Comparison of ENCODE assay signal across 19 cellular contexts in genomic region chr10:124993728-124994451, GRCh38. TPM values are rescaled to one million over a fixed set of nuclear protein-coding genes. Genes with fewer than 3 reads are reported as not detected.
DNase-seq lines count a peak whose midpoint lies in the region; ATAC-seq, FAIRE-seq and TF ChIP-seq lines count a peak whose summit lies in the region.
"Had no signal": no experiment of that assay in that cellular context is flagged by ENCODE, and none has a peak within 500 bp of the region (broad histone marks: within the 10 kb centered on the region; RNA-seq: fewer than 3 reads in every experiment).

No MANE protein-coding gene starts in this region.

- no peaks in the 10 kb centered on the region for H3K9me3 Mint-ChIP-seq in activated CD8-positive, alpha-beta T cell treated with anti-CD3 and anti-CD28 coated beads, Interleukin-2, amount 10 ng/mL, durations not matched to agents 7 days and 5 days (ENCODE audit: insufficient read depth)
- H3K9me3 Mint-ChIP-seq in activated CD8-positive, alpha-beta T cell treated with anti-CD3 and anti-CD28 coated beads for 36 hours, result no peaks in the 10 kb centered on the region
- no peaks in the 10 kb centered on the region for H3K9me3 Mint-ChIP-seq in immature natural killer cell
- H3K9me3 Mint-ChIP-seq in stimulated activated naive B cell treated with anti-CD40 and anti-IgM and Interleukin-4, amounts not matched to agents 10 μg/mL and 1 μg/mL and 100 μg/mL, for 72 hours, result no peaks in the 10 kb centered on the region
- H3K9me3 Mint-ChIP-seq: activated CD4-positive, alpha-beta T cell treated with anti-CD3 and anti-CD28 coated beads, Interleukin-2, amount 10 ng/mL, durations not matched to agents 7 days and 5 days; activated T-helper 17 cell treated with anti-CD3 and anti-CD28 coated beads, Interleukin-2, amount 50 U/mL, for 72 hours; central memory CD8-positive, alpha-beta T cell had no signal

- ATAC-seq in activated CD8-positive, alpha-beta T cell treated with anti-CD3 and anti-CD28 coated beads, Interleukin-2, amount 10 ng/mL, durations not matched to agents 7 days and 5 days, result no peak
- no peak for ATAC-seq in activated CD8-positive, alpha-beta T cell treated with anti-CD3 and anti-CD28 coated beads for 36 hours
- ATAC-seq in stimulated activated naive B cell treated with anti-CD40 and anti-IgM and Interleukin-4, amounts not matched to agents 10 μg/mL and 1 μg/mL and 100 μg/mL, for 72 hours (replicated peaks), result no peak
- ATAC-seq: activated T-helper 17 cell treated with anti-CD3 and anti-CD28 coated beads, Interleukin-2, amount 50 U/mL, for 72 hours had no signal

- H3K36me3 Mint-ChIP-seq in activated CD8-positive, alpha-beta T cell treated with anti-CD3 and anti-CD28 coated beads, Interleukin-2, amount 10 ng/mL, durations not matched to agents 7 days and 5 days (ENCODE audit: low read depth), result peaks cover under 1% of the 10 kb centered on the region
- H3K36me3 Mint-ChIP-seq in activated CD8-positive, alpha-beta T cell treated with anti-CD3 and anti-CD28 coated beads for 36 hours (ENCODE audit: low read depth), result peaks cover 2% of the 10 kb centered on the region
- peaks cover 4 to 38% (median 13%) of the 10 kb centered on the region in 3 donors for H3K36me3 Mint-ChIP-seq in immature natural killer cell
- H3K36me3 Mint-ChIP-seq in stimulated activated naive B cell treated with anti-CD40 and anti-IgM and Interleukin-4, amounts not matched to agents 10 μg/mL and 1 μg/mL and 100 μg/mL, for 72 hours, result peaks cover 5 to 15% of the 10 kb centered on the region in 2 donors

- no peak for DNase-seq in activated CD8-positive, alpha-beta T cell treated with anti-CD3 and anti-CD28 coated beads, Interleukin-2, amount 10 ng/mL, durations not matched to agents 7 days and 5 days
- no peak for DNase-seq in activated CD8-positive, alpha-beta T cell treated with anti-CD3 and anti-CD28 coated beads for 36 hours
- peak; percentile 40 for DNase-seq in activated CD8-positive, alpha-beta memory T cell treated with anti-CD3 and anti-CD28 coated beads, Interleukin-2, amount 50 U/mL, for 48 hours
- DNase-seq in immature natural killer cell (no peak), spleen (peak; percentile 69), urothelium cell line (ENCODE audit: low spot score) (no peak), NCI-H226 (no peak)
- no peak for DNase-seq in stimulated activated naive B cell treated with anti-CD40 and anti-IgM and Interleukin-4, amounts not matched to agents 10 μg/mL and 1 μg/mL and 100 μg/mL, for 72 hours
- DNase-seq: 8988T; activated CD4-positive, alpha-beta T cell treated with anti-CD3 and anti-CD28 coated beads, Interleukin-2, amount 10 ng/mL, durations not matched to agents 7 days and 5 days; BE2C; GDM1; GM23248; Kasumi-1; NCI-H1105 treated with DMSO at 0.1 percent for 48 hours; trophoblast cell had no signal

- H3K4me3 Mint-ChIP-seq in activated CD8-positive, alpha-beta T cell treated with anti-CD3 and anti-CD28 coated beads, Interleukin-2, amount 10 ng/mL, durations not matched to agents 7 days and 5 days, result no peak overlapping the region
- H3K4me3 Mint-ChIP-seq in activated CD8-positive, alpha-beta T cell treated with anti-CD3 and anti-CD28 coated beads for 36 hours, result no peak overlapping the region
- H3K4me3 Mint-ChIP-seq in immature natural killer cell, result no peak overlapping the region
- H3K4me3 Mint-ChIP-seq in stimulated activated naive B cell treated with anti-CD40 and anti-IgM and Interleukin-4, amounts not matched to agents 10 μg/mL and 1 μg/mL and 100 μg/mL, for 72 hours, result no peak overlapping the region
- H3K4me3 Mint-ChIP-seq: activated CD4-positive, alpha-beta T cell treated with anti-CD3 and anti-CD28 coated beads, Interleukin-2, amount 10 ng/mL, durations not matched to agents 7 days and 5 days; activated T-helper 17 cell treated with anti-CD3 and anti-CD28 coated beads, Interleukin-2, amount 50 U/mL, for 72 hours; central memory CD8-positive, alpha-beta T cell had no signal

- H3K27me3 ChIP-seq in spleen (replicated peaks in 1 of 7), result no peaks in the 10 kb centered on the region
- H3K27me3 ChIP-seq: BE2C had no signal

- CTCF ChIA-PET in activated CD8-positive, alpha-beta T cell treated with anti-CD3 and anti-CD28 coated beads, Interleukin-2, amount 10 ng/mL, durations not matched to agents 7 days and 5 days (lab: Charles Lee), result interaction anchor here (1.5 to 2.2 kb wide), 3 partner anchors 12 to 22 kb away, joined by 3 to 14 read pairs (median 6); no protein-coding TSS in a partner anchor
- CTCF ChIA-PET in activated CD8-positive, alpha-beta T cell treated with anti-CD3 and anti-CD28 coated beads for 36 hours (lab: Charles Lee), result interaction anchor here (0.6 to 2.4 kb wide), 3 partner anchors 11 to 432 kb away, joined by 3 to 16 read pairs (median 4); no protein-coding TSS in a partner anchor

- no peak for FAIRE-seq in urothelium cell line (lab: Jason Lieb, UNC)
- FAIRE-seq: endometrium had no signal

- peak overlapping the region; percentile 15 for H3K27ac Mint-ChIP-seq in activated CD8-positive, alpha-beta T cell treated with anti-CD3 and anti-CD28 coated beads, Interleukin-2, amount 10 ng/mL, durations not matched to agents 7 days and 5 days
- no peak overlapping the region for H3K27ac Mint-ChIP-seq in activated CD8-positive, alpha-beta T cell treated with anti-CD3 and anti-CD28 coated beads for 36 hours
- H3K27ac Mint-ChIP-seq in immature natural killer cell, result peak overlapping the region in 5 of 6 donors; percentile 11 to 76 (median 46)
- no peak overlapping the region for H3K27ac Mint-ChIP-seq in stimulated activated naive B cell treated with anti-CD40 and anti-IgM and Interleukin-4, amounts not matched to agents 10 μg/mL and 1 μg/mL and 100 μg/mL, for 72 hours
- H3K27ac Mint-ChIP-seq: activated CD4-positive, alpha-beta T cell treated with anti-CD3 and anti-CD28 coated beads, Interleukin-2, amount 10 ng/mL, durations not matched to agents 7 days and 5 days; activated T-helper 17 cell treated with anti-CD3 and anti-CD28 coated beads, Interleukin-2, amount 50 U/mL, for 72 hours had no signal

- peaks cover 0 to 100% (median 50%) of the 10 kb centered on the region in 6 donors for H3K36me3 ChIP-seq in spleen

- H3K9me3 ChIP-seq in spleen, result no peaks in the 10 kb centered on the region
- H3K9me3 ChIP-seq: BE2C had no signal

- intact Hi-C loops in activated CD8-positive, alpha-beta T cell treated with anti-CD3 and anti-CD28 coated beads for 36 hours (cut with micrococcal nuclease), result no loop called here
- intact Hi-C loops in spleen (cut with DNase I; ENCODE audit: low total_unique reads), result no loop called here

- peaks cover 0 to 20% (median 7%) of the 10 kb centered on the region in 6 donors for H3K4me1 ChIP-seq in spleen
- H3K4me1 ChIP-seq: BE2C had no signal

- no peaks in the 10 kb centered on the region for H3K4me1 Mint-ChIP-seq in activated CD8-positive, alpha-beta T cell treated with anti-CD3 and anti-CD28 coated beads, Interleukin-2, amount 10 ng/mL, durations not matched to agents 7 days and 5 days (ENCODE audit: low read depth)
- peaks cover under 1% of the 10 kb centered on the region for H3K4me1 Mint-ChIP-seq in activated CD8-positive, alpha-beta T cell treated with anti-CD3 and anti-CD28 coated beads for 36 hours (ENCODE audit: low read depth)
- H3K4me1 Mint-ChIP-seq in immature natural killer cell, result no peaks in the 10 kb centered on the region
- H3K4me1 Mint-ChIP-seq in stimulated activated naive B cell treated with anti-CD40 and anti-IgM and Interleukin-4, amounts not matched to agents 10 μg/mL and 1 μg/mL and 100 μg/mL, for 72 hours, result peaks cover 5 to 8% of the 10 kb centered on the region in 2 donors
- H3K4me1 Mint-ChIP-seq: activated CD4-positive, alpha-beta T cell treated with anti-CD3 and anti-CD28 coated beads, Interleukin-2, amount 10 ng/mL, durations not matched to agents 7 days and 5 days; activated T-helper 17 cell treated with anti-CD3 and anti-CD28 coated beads, Interleukin-2, amount 50 U/mL, for 72 hours had no signal

- no peak overlapping the region for H3K4me3 ChIP-seq in spleen
- H3K4me3 ChIP-seq: GM23248 had no signal

- POLR2A ChIA-PET in activated CD8-positive, alpha-beta T cell treated with anti-CD3 and anti-CD28 coated beads, Interleukin-2, amount 10 ng/mL, durations not matched to agents 7 days and 5 days (lab: Charles Lee), result no interaction called here
- POLR2A ChIA-PET in activated CD8-positive, alpha-beta T cell treated with anti-CD3 and anti-CD28 coated beads for 36 hours (lab: Charles Lee), result no interaction called here

- H3K27ac ChIP-seq in spleen, result no peak overlapping the region
- H3K27ac ChIP-seq: GM23248 had no signal

- TF ChIP-seq POLR2A in spleen (IDR thresholded peaks at IDR 0.05), result no peak

- no peaks in the 10 kb centered on the region for H3K27me3 Mint-ChIP-seq in activated CD8-positive, alpha-beta T cell treated with anti-CD3 and anti-CD28 coated beads, Interleukin-2, amount 10 ng/mL, durations not matched to agents 7 days and 5 days (ENCODE audit: low read depth)
- no peaks in the 10 kb centered on the region for H3K27me3 Mint-ChIP-seq in activated CD8-positive, alpha-beta T cell treated with anti-CD3 and anti-CD28 coated beads for 36 hours
- H3K27me3 Mint-ChIP-seq in immature natural killer cell (ENCODE audit: low read depth in 3 of 3), result peaks cover 5 to 35% (median 5%) of the 10 kb centered on the region in 3 donors
- no peaks in the 10 kb centered on the region for H3K27me3 Mint-ChIP-seq in stimulated activated naive B cell treated with anti-CD40 and anti-IgM and Interleukin-4, amounts not matched to agents 10 μg/mL and 1 μg/mL and 100 μg/mL, for 72 hours
- H3K27me3 Mint-ChIP-seq: activated CD4-positive, alpha-beta T cell treated with anti-CD3 and anti-CD28 coated beads, Interleukin-2, amount 10 ng/mL, durations not matched to agents 7 days and 5 days; activated T-helper 17 cell treated with anti-CD3 and anti-CD28 coated beads, Interleukin-2, amount 50 U/mL, for 72 hours; central memory CD8-positive, alpha-beta T cell had no signal

- no peak for TF ChIP-seq CTCF in activated CD8-positive, alpha-beta T cell treated with anti-CD3 and anti-CD28 coated beads for 36 hours (IDR thresholded peaks at IDR 0.05)
- no peak for TF ChIP-seq CTCF in spleen (IDR thresholded peaks at IDR 0.05 in 8 of 11, conservative IDR thresholded peaks at IDR 0.05 in 3 of 11)

- WGBS in spleen, 5 donors, result 88 to 93% (median 90%) methylated on average over 21 of the region's 21 CpGs

RNA-seq across cellular contexts. Expression of gene ZRANB1, which starts 52.0 kb away (rescaled TPM):
- total RNA-seq in activated CD8-positive, alpha-beta T cell treated with anti-CD3 and anti-CD28 coated beads, Interleukin-2, amount 10 ng/mL, durations not matched to agents 7 days and 5 days, result 10 to 100 TPM; 10.7 to 11.2 TPM
- total RNA-seq in activated CD8-positive, alpha-beta T cell treated with anti-CD3 and anti-CD28 coated beads for 36 hours, result 10 to 100 TPM in 1 of 2 experiments, 1 to 10 TPM in 1; 9.5 to 10.1 TPM
- 1 to 10 TPM; 3.8 to 7.1 (median 5.6) TPM for polyA plus RNA-seq in immature natural killer cell
- total RNA-seq in spleen, result 10 to 100 TPM; 16.1 to 28.8 (median 20.3) TPM
- 1 to 10 TPM; 5.0 to 8.0 (median 5.3) TPM for polyA plus RNA-seq in spleen

Comparison
In these comparisons a context has a peak if more than half of its experiments do, and no peak if none do; other contexts are left out.
1. H3K27ac Mint-ChIP-seq: peak in activated CD8-positive, alpha-beta T cell treated with anti-CD3 and anti-CD28 coated beads, Interleukin-2, amount 10 ng/mL, durations not matched to agents 7 days and 5 days (single experiment) and immature natural killer cell (5 of 6); none in activated CD8-positive, alpha-beta T cell treated with anti-CD3 and anti-CD28 coated beads for 36 hours (single experiment) and stimulated activated naive B cell treated with anti-CD40 and anti-IgM and Interleukin-4, amounts not matched to agents 10 μg/mL and 1 μg/mL and 100 μg/mL, for 72 hours (single experiment).
2. DNase-seq: peak in activated CD8-positive, alpha-beta memory T cell treated with anti-CD3 and anti-CD28 coated beads, Interleukin-2, amount 50 U/mL, for 48 hours (single experiment) and spleen (single experiment); none in activated CD8-positive, alpha-beta T cell treated with anti-CD3 and anti-CD28 coated beads, Interleukin-2, amount 10 ng/mL, durations not matched to agents 7 days and 5 days (single experiment), activated CD8-positive, alpha-beta T cell treated with anti-CD3 and anti-CD28 coated beads for 36 hours (single experiment), immature natural killer cell (0 of 3), urothelium cell line (single experiment), stimulated activated naive B cell treated with anti-CD40 and anti-IgM and Interleukin-4, amounts not matched to agents 10 μg/mL and 1 μg/mL and 100 μg/mL, for 72 hours (single experiment) and NCI-H226 (single experiment).